In genomic region chr6:19873031-19873430, GRCh38 we compare ENCODE assay signal across 18 cellular contexts. TPM values are rescaled to one million over a fixed set of nuclear protein-coding genes. Genes with fewer than 3 reads are reported as not detected.
A peak's percentile ranks its signal among the peaks of the same experiment; 100 is the strongest.
DNase-seq lines count a peak whose midpoint lies in the region; ATAC-seq and TF ChIP-seq lines count a peak whose summit lies in the region.
"Had no signal": no experiment of that assay in that cellular context is flagged by ENCODE, and none has a peak within 500 bp of the region (broad histone marks: within the 10 kb centered on the region; RNA-seq: fewer than 3 reads in every experiment).

No MANE protein-coding gene starts in this region.

- no peaks in the 10 kb centered on the region for H3K9me3 Mint-ChIP-seq in CD4-positive, alpha-beta T cell
- H3K9me3 Mint-ChIP-seq: activated CD4-positive, alpha-beta T cell treated with anti-CD3 and anti-CD28 coated beads, Interleukin-2, amount 10 ng/mL, durations not matched to agents 7 days and 5 days; activated T-helper 1 cell treated with anti-CD3 and anti-CD28 coated beads, Interleukin-12 subunit alpha, Interleukin-12 subunit beta, Interleukin-2, Interleukin-4 antibody, amounts not matched to agents 30 ng/mL and 10 ng/mL and 1 ng/mL, durations not matched to agents 14 hours and 24 hours and 36 hours; stimulated activated naive B cell treated with anti-CD40 and anti-IgM and Interleukin-4, amounts not matched to agents 10 μg/mL and 1 μg/mL and 100 μg/mL, for 72 hours; T-helper 1 cell treated with Interleukin-12 subunit alpha and Interleukin-12 subunit beta and Interleukin-4 antibody, amounts not matched to agents 30 μg/mL and 1 μg/mL, for 36 hours had no signal

- H3K36me3 Mint-ChIP-seq in CD4-positive, alpha-beta T cell (ENCODE audit: low read depth): no peaks in the 10 kb centered on the region
- H3K36me3 Mint-ChIP-seq: stimulated activated naive B cell treated with anti-CD40 and anti-IgM and Interleukin-4, amounts not matched to agents 10 μg/mL and 1 μg/mL and 100 μg/mL, for 72 hours had no signal

- H3K4me1 ChIP-seq in A673 (ENCODE audit: insufficient read depth, low read length, poor library complexity, severe bottlenecking): no peaks in the 10 kb centered on the region
- H3K4me1 ChIP-seq in OCI-LY3 (ENCODE audit: low read length): no peaks in the 10 kb centered on the region
- no peaks in the 10 kb centered on the region for H3K4me1 ChIP-seq in left ventricle myocardium inferior

- H3K4me2 ChIP-seq in OCI-LY3 (ENCODE audit: low read length): no peak overlapping the region

- no TSS peak for BruUV-seq in A673 (replicated peaks; lab: Mats Ljungman, UMichigan)

- no peak overlapping the region for H3K4me3 ChIP-seq in A673 (ENCODE audit: low read depth, low read length, poor library complexity, severe bottlenecking)
- H3K4me3 ChIP-seq in OCI-LY3 (ENCODE audit: low read length): no peak overlapping the region
- H3K4me3 ChIP-seq in left ventricle myocardium inferior: no peak overlapping the region

- no peaks in the 10 kb centered on the region for H3K9me3 ChIP-seq in A673 (ENCODE audit: low read depth, low read length, poor library complexity, severe bottlenecking)
- H3K9me3 ChIP-seq in OCI-LY3 (ENCODE audit: insufficient read depth, low read length): no peaks in the 10 kb centered on the region
- H3K9me3 ChIP-seq in CD4-positive, alpha-beta T cell (ENCODE audit: control insufficient read depth, low read length): no peaks in the 10 kb centered on the region
- no peaks in the 10 kb centered on the region for H3K9me3 ChIP-seq in left ventricle myocardium inferior (replicated peaks)

- no peak for ATAC-seq in CD4-positive, alpha-beta T cell (ENCODE audit: poor library complexity)
- ATAC-seq in GM18502 (IDR thresholded peaks at IDR 0.05; ENCODE audit: poor library complexity, unreplicated experiment): no peak
- ATAC-seq: stimulated activated naive B cell treated with anti-CD40 and anti-IgM and Interleukin-4, amounts not matched to agents 10 μg/mL and 1 μg/mL and 100 μg/mL, for 72 hours had no signal

- CTCF ChIA-PET in A673 (lab: Charles Lee): no interaction called here
- CTCF ChIA-PET in CD4-positive, alpha-beta T cell (lab: Charles Lee): no interaction called here

- no peak for TF ChIP-seq POLR2A in erythroblast (IDR thresholded peaks at IDR 0.05; ENCODE audit: low read length)

- intact Hi-C loops in A673 (cut with micrococcal nuclease; ENCODE audit: unreplicated experiment): no loop called here
- intact Hi-C loops in CD4-positive, alpha-beta T cell (cut with DNase I, micrococcal nuclease): no loop called here
- intact Hi-C loops in left ventricle myocardium inferior (cut with micrococcal nuclease): no loop called here

- no peaks in the 10 kb centered on the region for H3K27me3 Mint-ChIP-seq in CD4-positive, alpha-beta T cell
- H3K27me3 Mint-ChIP-seq: activated CD4-positive, alpha-beta T cell treated with anti-CD3 and anti-CD28 coated beads, Interleukin-2, amount 10 ng/mL, durations not matched to agents 7 days and 5 days; stimulated activated naive B cell treated with anti-CD40 and anti-IgM and Interleukin-4, amounts not matched to agents 10 μg/mL and 1 μg/mL and 100 μg/mL, for 72 hours had no signal

- H3K9ac ChIP-seq in OCI-LY3 (ENCODE audit: low read length): no peak overlapping the region

- POLR2A ChIA-PET in A673 (lab: Charles Lee; ENCODE audit: low non-redundant PET): no interaction called here
- POLR2A ChIA-PET in CD4-positive, alpha-beta T cell (lab: Charles Lee): no interaction called here

- no peak overlapping the region for H3K27ac Mint-ChIP-seq in CD4-positive, alpha-beta T cell
- H3K27ac Mint-ChIP-seq: activated CD4-positive, alpha-beta T cell treated with anti-CD3 and anti-CD28 coated beads, Interleukin-2, amount 10 ng/mL, durations not matched to agents 7 days and 5 days; activated T-helper 1 cell treated with anti-CD3 and anti-CD28 coated beads, Interleukin-12 subunit alpha, Interleukin-12 subunit beta, Interleukin-2, Interleukin-4 antibody, amounts not matched to agents 30 ng/mL and 10 ng/mL and 1 ng/mL, durations not matched to agents 14 hours and 24 hours and 36 hours; stimulated activated naive B cell treated with anti-CD40 and anti-IgM and Interleukin-4, amounts not matched to agents 10 μg/mL and 1 μg/mL and 100 μg/mL, for 72 hours; T-helper 1 cell treated with Interleukin-12 subunit alpha and Interleukin-12 subunit beta and Interleukin-4 antibody, amounts not matched to agents 30 μg/mL and 1 μg/mL, for 36 hours had no signal

- no peaks in the 10 kb centered on the region for H4K20me1 ChIP-seq in OCI-LY3 (ENCODE audit: insufficient read depth, low read length)

- H3K27me3 ChIP-seq in A673 (replicated peaks; ENCODE audit: insufficient read depth, low read depth, low read length, poor library complexity) (no peaks in the 10 kb centered on the region), OCI-LY3 (ENCODE audit: low read depth, low read length) (no peaks in the 10 kb centered on the region), left ventricle myocardium inferior (ENCODE audit: low read depth) (peaks cover 37% of the 10 kb centered on the region)
- no peaks in the 10 kb centered on the region for H3K27me3 ChIP-seq in CD4-positive, alpha-beta T cell (ENCODE audit: control insufficient read depth, insufficient read depth, low read length)

- peak; percentile 56 for TF ChIP-seq CTCF in A673 (conservative IDR thresholded peaks at IDR 0.05; ENCODE audit: low read depth, low read length)
- 0 out of 3 replicates have a peak, but pooled peaks have one; percentile 15 for TF ChIP-seq CTCF in GM12872 (IDR thresholded peaks at IDR 0.05; ENCODE audit: insufficient read depth, low read depth, low read length)
- TF ChIP-seq CTCF in OCI-LY3 (IDR thresholded peaks at IDR 0.05; ENCODE audit: low read depth, low read length): peak; percentile 23; the same call in 1 of the 2 replicates
- no peak for TF ChIP-seq CTCF in CD4-positive, alpha-beta T cell (IDR thresholded peaks at IDR 0.05)
- no peak for TF ChIP-seq CTCF in left ventricle myocardium inferior (IDR thresholded peaks at IDR 0.05; ENCODE audit: borderline replicate concordance)

- H3K36me3 ChIP-seq in A673 (ENCODE audit: insufficient read depth, low read length, poor library complexity, severe bottlenecking) (no peaks in the 10 kb centered on the region), OCI-LY3 (replicated peaks; ENCODE audit: low read depth, low read length) (no peaks in the 10 kb centered on the region), left ventricle myocardium inferior (no peaks in the 10 kb centered on the region)

- DNase-seq in A673 (ENCODE audit: low spot score) (peak; percentile 64), erythroblast (lab: John Stamatoyannopoulos, UW) (peak; percentile 2 to 3), left ventricle myocardium inferior (no peak)
- DNase-seq in stimulated activated CD4-positive, alpha-beta T cell treated with anti-CD3 and anti-CD28 coated beads, Interleukin-1b, Interleukin-23, amount 100 ng/mL, for 48 hours: no peak
- no peak for DNase-seq in CD4-positive, alpha-beta T cell
- DNase-seq: activated CD4-positive, alpha-beta T cell treated with anti-CD3 and anti-CD28 coated beads, Interleukin-2, amount 10 ng/mL, durations not matched to agents 7 days and 5 days; anterior cingulate cortex; GDM1; kidney glomerular epithelial cell; NCI-H187; stimulated activated CD4-positive, alpha-beta T cell treated with anti-CD3 and anti-CD28 coated beads, Interleukin-4, amount 100 ng/mL, for 24 hours; stimulated activated naive B cell treated with anti-CD40 and anti-IgM and Interleukin-4, amounts not matched to agents 10 μg/mL and 1 μg/mL and 100 μg/mL, for 72 hours had no signal

- no peaks in the 10 kb centered on the region for H3K4me1 Mint-ChIP-seq in CD4-positive, alpha-beta T cell (ENCODE audit: low read depth)
- H3K4me1 Mint-ChIP-seq: activated CD4-positive, alpha-beta T cell treated with anti-CD3 and anti-CD28 coated beads, Interleukin-2, amount 10 ng/mL, durations not matched to agents 7 days and 5 days; stimulated activated naive B cell treated with anti-CD40 and anti-IgM and Interleukin-4, amounts not matched to agents 10 μg/mL and 1 μg/mL and 100 μg/mL, for 72 hours had no signal

- no peak overlapping the region for H2AFZ ChIP-seq in OCI-LY3 (ENCODE audit: low read depth, low read length)

- H3K4me3 Mint-ChIP-seq in CD4-positive, alpha-beta T cell: no peak overlapping the region
- H3K4me3 Mint-ChIP-seq: activated CD4-positive, alpha-beta T cell treated with anti-CD3 and anti-CD28 coated beads, Interleukin-2, amount 10 ng/mL, durations not matched to agents 7 days and 5 days; activated T-helper 1 cell treated with anti-CD3 and anti-CD28 coated beads, Interleukin-12 subunit alpha, Interleukin-12 subunit beta, Interleukin-2, Interleukin-4 antibody, amounts not matched to agents 30 ng/mL and 10 ng/mL and 1 ng/mL, durations not matched to agents 14 hours and 24 hours and 36 hours; stimulated activated naive B cell treated with anti-CD40 and anti-IgM and Interleukin-4, amounts not matched to agents 10 μg/mL and 1 μg/mL and 100 μg/mL, for 72 hours; T-helper 1 cell treated with Interleukin-12 subunit alpha and Interleukin-12 subunit beta and Interleukin-4 antibody, amounts not matched to agents 30 μg/mL and 1 μg/mL, for 36 hours had no signal

- no peaks in the 10 kb centered on the region for H3K79me2 ChIP-seq in OCI-LY3 (ENCODE audit: low read length)

- no peak overlapping the region for H3K27ac ChIP-seq in A673 (ENCODE audit: low read depth, low read length, poor library complexity, severe bottlenecking)
- no peak overlapping the region for H3K27ac ChIP-seq in OCI-LY3 (ENCODE audit: low read length)
- no peak overlapping the region for H3K27ac ChIP-seq in CD4-positive, alpha-beta T cell (ENCODE audit: low read depth, low read length)
- H3K27ac ChIP-seq in left ventricle myocardium inferior (replicated peaks): no peak overlapping the region

RNA-seq across cellular contexts. Expression of gene ID4, which starts 35.9 kb away (rescaled TPM):
- total RNA-seq in A673 (2021): 29.3 and 30.5 TPM in 2 replicates
- not detected for total RNA-seq in CD4-positive, alpha-beta T cell
- 3.0 TPM for total RNA-seq in left ventricle myocardium inferior
- total RNA-seq: activated CD4-positive, alpha-beta T cell treated with anti-CD3 and anti-CD28 coated beads, Interleukin-2, amount 10 ng/mL, durations not matched to agents 7 days and 5 days; activated T-helper 1 cell treated with anti-CD3 and anti-CD28 coated beads, Interleukin-12 subunit alpha, Interleukin-12 subunit beta, Interleukin-2, Interleukin-4 antibody, amounts not matched to agents 30 ng/mL and 10 ng/mL and 1 ng/mL, durations not matched to agents 14 hours and 24 hours and 36 hours; myocyte had no signal

Comparison
In these comparisons a context has a peak if more than half of its experiments do, and no peak if none do; other contexts are left out.
1. DNase-seq: peak in A673 (single experiment) and erythroblast (2 of 2); none in stimulated activated CD4-positive, alpha-beta T cell treated with anti-CD3 and anti-CD28 coated beads, Interleukin-1b, Interleukin-23, amount 100 ng/mL, for 48 hours (single experiment), CD4-positive, alpha-beta T cell (0 of 10) and left ventricle myocardium inferior (single experiment).
2. CTCF ChIP-seq: peak in A673 (single experiment), GM12872 (single experiment) and OCI-LY3 (single experiment); none in CD4-positive, alpha-beta T cell (single experiment) and left ventricle myocardium inferior (single experiment).